In the genomic region with DNA sequence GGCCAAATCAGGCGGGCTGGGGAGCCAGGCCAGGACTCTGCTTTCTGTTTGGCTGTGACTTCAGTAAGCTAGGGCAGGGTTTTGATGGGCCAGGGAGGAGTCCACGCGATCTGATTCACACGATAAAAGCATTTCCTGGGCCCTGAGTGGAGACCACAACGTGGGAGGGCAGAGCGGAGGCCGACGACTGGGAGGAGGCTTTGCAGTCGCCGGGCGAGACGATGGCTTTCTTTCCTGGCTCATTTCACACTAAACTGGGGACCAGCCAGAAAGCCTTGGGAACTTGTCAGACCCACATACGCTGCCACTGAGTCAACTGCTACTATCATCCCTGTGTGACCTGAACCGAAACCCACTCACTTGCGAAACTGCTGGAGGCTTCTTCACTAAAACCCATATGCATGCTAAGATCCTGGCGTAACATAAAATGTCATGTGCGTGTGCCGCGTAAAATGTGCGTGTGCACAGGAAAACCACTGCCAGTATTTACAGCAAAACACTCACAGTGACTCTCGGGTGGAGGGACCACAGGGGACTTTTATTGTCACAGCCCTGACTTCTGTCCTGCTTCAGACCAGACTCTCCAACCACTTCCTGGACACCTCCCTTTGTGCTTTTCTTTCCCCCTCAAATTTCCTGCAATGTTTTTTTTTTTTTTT, we compare ENCODE assay signal across 9 cellular contexts. TPM values are rescaled to one million over a fixed set of nuclear protein-coding genes. Genes with fewer than 3 reads are reported as not detected.
DNase-seq lines count a peak whose midpoint lies in the region; ATAC-seq, FAIRE-seq and TF ChIP-seq lines count a peak whose summit lies in the region.
"Had no signal": no experiment of that assay in that cellular context is flagged by ENCODE, and none has a peak within 500 bp of the region (broad histone marks: within the 10 kb centered on the region; RNA-seq: fewer than 3 reads in every experiment).

No MANE protein-coding gene starts in this region.

- TF ChIP-seq CTCF in OCI-LY7 (conservative IDR thresholded peaks at IDR 0.05; ENCODE audit: low read length), result no peak

- no peaks in the 10 kb centered on the region for H3K9me2 ChIP-seq in OCI-LY7 (ENCODE audit: insufficient read depth, low read length)

- no TSS peak for BruUV-seq in OCI-LY7 (replicated peaks; lab: Mats Ljungman, UMichigan)

- POLR2A ChIA-PET in OCI-LY7 (lab: Charles Lee), result interaction anchor here (0.7 to 1.0 kb wide), 2 partner anchors 7 to 31 kb away, joined by 3 read pairs; no protein-coding TSS in a partner anchor

- peak overlapping the region; percentile 86 for H2AFZ ChIP-seq in OCI-LY7 (ENCODE audit: low read length)

- no peak for FAIRE-seq in HTR-8/SVneo (lab: Jason Lieb, UNC)
- FAIRE-seq: TTC549 had no signal

- ATAC-seq in GM21381 (IDR thresholded peaks at IDR 0.05; ENCODE audit: unreplicated experiment), result peak; percentile 61

- H3K79me2 ChIP-seq in OCI-LY7 (ENCODE audit: insufficient read depth, low read depth, low read length), result no peaks in the 10 kb centered on the region

- intact Hi-C loops in OCI-LY7 (cut with micrococcal nuclease; ENCODE audit: unreplicated experiment), result no loop called here

- DNase-seq in OCI-LY7 (ENCODE audit: low spot score), result no peak
- DNase-seq in activated gamma-delta T cell treated with Interleukin-2 at 50 U/mL for 16 hours, result peak; percentile 86
- peak; percentile 96 for DNase-seq in hepatic stellate cell (ENCODE audit: low spot score)
- peak; percentile 56 for DNase-seq in stimulated activated CD4-positive, alpha-beta T cell treated with anti-CD3 and anti-CD28 coated beads, Interleukin-2, amount 100 ng/mL, for 4 hours (ENCODE audit: low read depth)
- no peak for DNase-seq in HTR-8/SVneo (ENCODE audit: insufficient read length, low spot score)
- no peak for DNase-seq in NCI-H345 treated with DMSO at 0.1 percent for 48 hours (lab: John Stamatoyannopoulos, UW; ENCODE audit: unreplicated experiment)
- DNase-seq in NCI-H2196 treated with DMSO at 0.1 percent for 48 hours (lab: John Stamatoyannopoulos, UW; ENCODE audit: unreplicated experiment), result no peak

- H3K4me2 ChIP-seq in OCI-LY7 (ENCODE audit: low read length), result peak overlapping the region; percentile 45

- peaks cover 10% of the 10 kb centered on the region for H3K4me1 ChIP-seq in OCI-LY7 (ENCODE audit: insufficient read depth, low read length, poor library complexity, severe bottlenecking)

- no peak overlapping the region for H3K4me3 ChIP-seq in OCI-LY7 (ENCODE audit: low read depth, low read length, poor library complexity, severe bottlenecking)

- CTCF ChIA-PET in OCI-LY7 (lab: Charles Lee; ENCODE audit: unreplicated experiment), result no interaction called here

- no peaks in the 10 kb centered on the region for H3K9me3 ChIP-seq in OCI-LY7 (ENCODE audit: low read length)

- H3K36me3 ChIP-seq in OCI-LY7 (ENCODE audit: insufficient read depth, low read length), result no peaks in the 10 kb centered on the region

- no peaks in the 10 kb centered on the region for H4K20me1 ChIP-seq in OCI-LY7 (ENCODE audit: insufficient read depth, low read length)

- no peak overlapping the region for H3K27ac ChIP-seq in OCI-LY7 (ENCODE audit: low read depth, low read length, poor library complexity, severe bottlenecking)

RNA-seq across cellular contexts. Expression of gene RHBDF2, which starts 14.2 kb away (rescaled TPM):
- 122 and 144 TPM in 2 replicates for total RNA-seq in OCI-LY7 (2014; rRNA removed; shearing (Covaris generic))
- total RNA-seq in OCI-LY7 (2022), result 158 and 173 TPM in 2 replicates

RNA-seq across cellular contexts. Expression of gene CYGB, which starts 22.1 kb away (rescaled TPM):
- total RNA-seq in OCI-LY7 (2014; rRNA removed; shearing (Covaris generic)), result 0.33 and 0.57 TPM in 2 replicates
- total RNA-seq in OCI-LY7 (2022), result 0.22 and 0.44 TPM in 2 replicates

RNA-seq across cellular contexts. Expression of gene PRCD, which starts 24.4 kb away (rescaled TPM):
- total RNA-seq in OCI-LY7 (2014; rRNA removed; shearing (Covaris generic)), result 5.7 and 6.3 TPM in 2 replicates
- total RNA-seq in OCI-LY7 (2022), result 11.7 and 15.9 TPM in 2 replicates

RNA-seq across cellular contexts. Expression of gene AANAT, which starts 48.0 kb away (rescaled TPM):
- total RNA-seq in OCI-LY7 (2014; rRNA removed; shearing (Covaris generic)), result not detected in 2 replicates
- total RNA-seq in OCI-LY7 (2022), result not detected in 2 replicates

Comparison
In these comparisons a context has a peak if more than half of its experiments do, and no peak if none do; other contexts are left out.
1. DNase-seq: peak in activated gamma-delta T cell treated with Interleukin-2 at 50 U/mL for 16 hours (single experiment), hepatic stellate cell (single experiment) and stimulated activated CD4-positive, alpha-beta T cell treated with anti-CD3 and anti-CD28 coated beads, Interleukin-2, amount 100 ng/mL, for 4 hours (single experiment); none in OCI-LY7 (single experiment), HTR-8/SVneo (single experiment), NCI-H345 treated with DMSO at 0.1 percent for 48 hours (single experiment) and NCI-H2196 treated with DMSO at 0.1 percent for 48 hours (single experiment).